In the genomic region with DNA sequence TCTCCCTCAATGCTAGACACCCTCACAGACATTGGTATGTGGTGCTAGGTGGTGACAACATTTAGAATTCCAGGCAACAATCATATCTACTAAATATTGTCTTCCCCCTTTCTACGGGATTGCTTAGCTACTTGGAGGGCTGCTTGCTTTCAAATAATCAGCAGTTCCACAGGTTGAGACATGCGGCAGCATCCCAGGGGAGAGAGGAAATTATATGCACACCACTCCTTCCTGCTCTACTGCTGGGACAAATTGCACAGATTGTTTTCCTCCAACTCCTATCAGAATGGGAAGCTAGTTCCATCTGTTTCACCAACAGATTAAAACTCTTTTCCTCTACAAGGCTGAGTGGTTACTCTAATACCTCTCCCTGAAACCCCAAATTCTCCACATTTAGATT, we compare ENCODE assay signal across 25 cellular contexts.
DNase-seq lines count a peak whose midpoint lies in the region; ATAC-seq and TF ChIP-seq lines count a peak whose summit lies in the region.
"Had no signal": no experiment of that assay in that cellular context is flagged by ENCODE, and none has a peak within 500 bp of the region (broad histone marks: within the 10 kb centered on the region; RNA-seq: fewer than 3 reads in every experiment).

No MANE protein-coding gene starts in this region.

- CTCF ChIA-PET in activated CD4-positive, alpha-beta T cell treated with anti-CD3 and anti-CD28 coated beads for 36 hours (lab: Charles Lee): no interaction called here

- POLR2A ChIA-PET in activated CD4-positive, alpha-beta T cell treated with anti-CD3 and anti-CD28 coated beads for 36 hours (lab: Charles Lee): no interaction called here

- no peaks in the 10 kb centered on the region for H3K36me3 Mint-ChIP-seq in activated CD4-positive, alpha-beta T cell treated with anti-CD3 and anti-CD28 coated beads for 36 hours (ENCODE audit: low read depth)
- H3K36me3 Mint-ChIP-seq: activated naive CD4-positive, alpha-beta T cell treated with anti-CD3 and anti-CD28 coated beads, Interleukin-2, amount 50 U/mL, for 24 hours; CD4-positive, alpha-beta memory T cell; neural progenitor cell had no signal

- peaks cover 9% of the 10 kb centered on the region for H3K27me3 Mint-ChIP-seq in activated CD4-positive, alpha-beta T cell treated with anti-CD3 and anti-CD28 coated beads for 36 hours
- H3K27me3 Mint-ChIP-seq: activated naive CD4-positive, alpha-beta T cell treated with anti-CD3 and anti-CD28 coated beads, Interleukin-2, amount 50 U/mL, for 24 hours had no signal

- peak; percentile 40 for DNase-seq in Ammon's horn (ENCODE audit: low spot score)
- DNase-seq in DMS 273 treated with DMSO at 0.1 percent for 48 hours (lab: John Stamatoyannopoulos, UW): peak; percentile 89
- peak; percentile 86 for DNase-seq in NCI-H2171 treated with DMSO at 0.1 percent for 48 hours (lab: John Stamatoyannopoulos, UW)
- DNase-seq in epithelial cell of esophagus (ENCODE audit: low read depth): peak; percentile 57
- DNase-seq in sciatic nerve (ENCODE audit: low spot score): no peak
- DNase-seq in activated CD4-positive, alpha-beta T cell treated with anti-CD3 and anti-CD28 coated beads for 36 hours: no peak
- DNase-seq: activated CD4-positive, alpha-beta T cell treated with anti-CD3 and anti-CD28 coated beads for 4 hours; activated T-cell treated with anti-CD3 and anti-CD28 coated beads, Interleukin-2, amount 50 U/mL, for 72 hours; aorta; CD4-positive, alpha-beta memory T cell; DND-41; gastrocnemius medialis; islet precursor cell; MV-4-11; NCI-H2107; NK-92 treated with Interleukin-12 subunit alpha and Interleukin-12 subunit beta, amount 100 ng/mL, for 24 hours; posterior cingulate gyrus; substantia nigra; uterus had no signal

- ATAC-seq in sciatic nerve (no peak), HG03159 (IDR thresholded peaks at IDR 0.05; ENCODE audit: unreplicated experiment) (no peak)
- ATAC-seq in activated CD4-positive, alpha-beta T cell treated with anti-CD3 and anti-CD28 coated beads for 36 hours: no peak
- ATAC-seq: activated T-cell treated with anti-CD3 and anti-CD28 coated beads, Interleukin-2, amount 50 U/mL, for 72 hours; gastrocnemius medialis; Panc1 had no signal

- no peak overlapping the region for H3K27ac Mint-ChIP-seq in activated CD4-positive, alpha-beta T cell treated with anti-CD3 and anti-CD28 coated beads for 36 hours
- H3K27ac Mint-ChIP-seq: activated naive CD4-positive, alpha-beta T cell treated with anti-CD3 and anti-CD28 coated beads, Interleukin-2, amount 50 U/mL, for 24 hours; activated T-cell treated with anti-CD3 and anti-CD28 coated beads, Interleukin-2, amount 50 U/mL, for 72 hours; CD4-positive, alpha-beta memory T cell; neural progenitor cell; T-helper 1 cell treated with Interleukin-12 subunit alpha and Interleukin-12 subunit beta and Interleukin-4 antibody, amounts not matched to agents 30 μg/mL and 1 μg/mL, for 36 hours had no signal

- H3K4me3 ChIP-seq in epithelial cell of esophagus (ENCODE audit: low read length): no peak overlapping the region
- H3K4me3 ChIP-seq: gastrocnemius medialis, neural progenitor cell, SJSA1, uterus had no signal

- intact Hi-C loops in sciatic nerve (cut with DNase I): loop anchor here (5.0 kb wide), 1 partner anchor 181 kb away; no protein-coding TSS in a partner anchor
- intact Hi-C loops in activated CD4-positive, alpha-beta T cell treated with anti-CD3 and anti-CD28 coated beads for 36 hours (cut with DNase I, micrococcal nuclease): no loop called here

- TF ChIP-seq CTCF in epithelial cell of esophagus (IDR thresholded peaks at IDR 0.05; ENCODE audit: insufficient read depth, low read depth, low read length, missing control alignments): no peak

- H3K4me1 Mint-ChIP-seq in activated CD4-positive, alpha-beta T cell treated with anti-CD3 and anti-CD28 coated beads for 36 hours: no peaks in the 10 kb centered on the region
- H3K4me1 Mint-ChIP-seq: activated naive CD4-positive, alpha-beta T cell treated with anti-CD3 and anti-CD28 coated beads, Interleukin-2, amount 50 U/mL, for 24 hours had no signal

- H3K4me3 Mint-ChIP-seq in activated CD4-positive, alpha-beta T cell treated with anti-CD3 and anti-CD28 coated beads for 36 hours: no peak overlapping the region
- H3K4me3 Mint-ChIP-seq: activated naive CD4-positive, alpha-beta T cell treated with anti-CD3 and anti-CD28 coated beads, Interleukin-2, amount 50 U/mL, for 24 hours; activated T-cell treated with anti-CD3 and anti-CD28 coated beads, Interleukin-2, amount 50 U/mL, for 72 hours; CD4-positive, alpha-beta memory T cell; neural progenitor cell; T-helper 1 cell treated with Interleukin-12 subunit alpha and Interleukin-12 subunit beta and Interleukin-4 antibody, amounts not matched to agents 30 μg/mL and 1 μg/mL, for 36 hours had no signal

- no peaks in the 10 kb centered on the region for H3K9me3 Mint-ChIP-seq in activated CD4-positive, alpha-beta T cell treated with anti-CD3 and anti-CD28 coated beads for 36 hours (ENCODE audit: low read depth)
- H3K9me3 Mint-ChIP-seq: activated naive CD4-positive, alpha-beta T cell treated with anti-CD3 and anti-CD28 coated beads, Interleukin-2, amount 50 U/mL, for 24 hours; activated T-cell treated with anti-CD3 and anti-CD28 coated beads, Interleukin-2, amount 50 U/mL, for 72 hours; CD4-positive, alpha-beta memory T cell; neural progenitor cell; T-helper 1 cell treated with Interleukin-12 subunit alpha and Interleukin-12 subunit beta and Interleukin-4 antibody, amounts not matched to agents 30 μg/mL and 1 μg/mL, for 36 hours had no signal

Comparison
In these comparisons a context has a peak if more than half of its experiments do, and no peak if none do; other contexts are left out.
1. DNase-seq: peak in Ammon's horn (single experiment), DMS 273 treated with DMSO at 0.1 percent for 48 hours (single experiment), NCI-H2171 treated with DMSO at 0.1 percent for 48 hours (single experiment) and epithelial cell of esophagus (single experiment); none in sciatic nerve (single experiment) and activated CD4-positive, alpha-beta T cell treated with anti-CD3 and anti-CD28 coated beads for 36 hours (single experiment).